Comparison of ENCODE assay signal across 19 cellular contexts in the genomic region with DNA sequence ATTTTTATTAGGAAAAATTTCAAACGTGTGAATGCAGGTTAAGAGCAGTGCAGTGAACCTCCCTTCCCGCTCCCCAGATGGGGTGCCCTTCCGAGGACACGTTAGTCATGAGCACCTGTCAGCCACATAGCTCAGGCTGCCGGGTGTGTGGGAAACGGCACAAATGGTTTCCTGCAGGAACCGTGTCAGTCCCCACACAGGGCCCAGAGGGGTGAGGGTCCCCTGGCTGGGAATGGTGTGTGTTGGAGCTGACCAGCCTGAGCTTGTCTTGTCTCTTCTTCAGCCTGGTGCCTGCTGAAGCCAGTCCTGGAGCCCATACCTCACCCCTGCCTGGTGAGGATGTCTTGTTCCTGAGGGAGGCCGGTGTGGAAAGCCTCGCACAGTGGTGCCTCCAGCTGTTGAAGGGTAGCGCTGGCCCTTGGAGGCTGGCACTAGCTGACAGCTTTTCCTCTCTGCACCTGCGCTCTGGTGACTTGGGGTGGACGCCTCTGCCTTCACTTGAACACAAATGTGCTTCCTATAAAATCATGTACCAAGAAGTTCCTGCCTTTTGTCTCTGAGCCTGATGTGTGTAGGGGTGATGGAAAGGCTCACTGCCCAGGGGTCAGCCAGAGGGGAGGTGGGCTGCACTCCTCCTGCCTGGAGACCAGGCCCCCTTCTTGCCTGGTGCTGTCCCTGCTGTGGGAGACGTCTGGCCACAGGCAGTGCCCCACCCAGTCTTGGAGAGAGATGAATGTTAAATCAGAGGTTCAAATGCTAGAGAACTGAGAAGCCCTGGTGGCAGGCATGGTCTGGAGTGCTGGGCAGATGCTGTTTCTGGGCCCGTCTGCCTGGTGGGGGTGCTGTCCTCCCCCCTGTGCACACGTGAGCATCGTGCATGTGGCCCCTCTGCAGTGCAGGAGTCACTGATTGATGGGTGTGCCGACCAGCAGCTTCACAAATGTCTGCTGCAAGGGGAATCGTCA.
DNase-seq lines count a peak whose midpoint lies in the region; ATAC-seq and TF ChIP-seq lines count a peak whose summit lies in the region.
"Had no signal": no experiment of that assay in that cellular context is flagged by ENCODE, and none has a peak within 500 bp of the region (broad histone marks: within the 10 kb centered on the region; RNA-seq: fewer than 3 reads in every experiment).

No MANE protein-coding gene starts in this region.

- ATAC-seq in natural killer cell treated with Interleukin-12 subunit alpha and Interleukin-12 subunit beta and Interleukin-15 and Interleukin-18, amount 100 ng/mL, for 72 hours = no peak
- no peak for ATAC-seq in natural killer cell
- no peak for ATAC-seq in HG03159 (IDR thresholded peaks at IDR 0.05; ENCODE audit: unreplicated experiment)
- ATAC-seq: body of pancreas had no signal

- peaks cover 0 to 4% of the 10 kb centered on the region in 2 donors for H3K4me1 Mint-ChIP-seq in natural killer cell treated with Interleukin-12 subunit alpha and Interleukin-12 subunit beta and Interleukin-15 and Interleukin-18, amount 100 ng/mL, for 72 hours (ENCODE audit: low read depth in 2 of 2)
- peaks cover 6 to 9% of the 10 kb centered on the region in 2 donors for H3K4me1 Mint-ChIP-seq in natural killer cell

- DNase-seq in natural killer cell treated with Interleukin-12 subunit alpha and Interleukin-12 subunit beta and Interleukin-15 and Interleukin-18, amount 100 ng/mL, for 72 hours (ENCODE audit: low spot score) = peak; percentile 40
- DNase-seq in natural killer cell (no peak), head of caudate nucleus (peak in 37 of 42 donors; percentile 15 to 87 (median 57)), posterior vena cava (ENCODE audit: low spot score) (peak; percentile 56), NCI-H526 (lab: John Stamatoyannopoulos, UW) (no peak), germinal center (ENCODE audit: low spot score) (no peak)
- DNase-seq: activated CD4-positive, alpha-beta T cell treated with anti-CD3 and anti-CD28 coated beads, Interleukin-2, amount 50 U/mL, for 4 hours; CD4-positive, alpha-beta memory T cell; GF-D8; NCI-H1694; NCI-H774; OCI-M1; SJCRH30; stimulated activated CD4-positive, alpha-beta T cell treated with anti-CD3 and anti-CD28 coated beads, Interleukin-2, amount 100 ng/mL, for 24 hours; stimulated activated naive CD4-positive, alpha-beta T cell treated with Interleukin-2 at 50 U/mL for 16 hours; thyroid gland had no signal

- TF ChIP-seq CTCF in natural killer cell (IDR thresholded peaks at IDR 0.05) = no peak

- H3K36me3 Mint-ChIP-seq in natural killer cell treated with Interleukin-12 subunit alpha and Interleukin-12 subunit beta and Interleukin-15 and Interleukin-18, amount 100 ng/mL, for 72 hours = peaks cover 25% of the 10 kb centered on the region
- peaks cover 29% of the 10 kb centered on the region for H3K36me3 Mint-ChIP-seq in natural killer cell

- H3K27ac Mint-ChIP-seq in natural killer cell treated with Interleukin-12 subunit alpha and Interleukin-12 subunit beta and Interleukin-15 and Interleukin-18, amount 100 ng/mL, for 72 hours = no peak overlapping the region
- H3K27ac Mint-ChIP-seq in natural killer cell = peak overlapping the region in 1 of 2 donors; percentile 26
- H3K27ac Mint-ChIP-seq: activated naive CD8-positive, alpha-beta T cell had no signal

- intact Hi-C loops in natural killer cell (cut with micrococcal nuclease) = no loop called here
- intact Hi-C loops in head of caudate nucleus (cut with DNase I) = no loop called here
- intact Hi-C loops in posterior vena cava (cut with DNase I) = no loop called here

- H3K27me3 Mint-ChIP-seq in natural killer cell treated with Interleukin-12 subunit alpha and Interleukin-12 subunit beta and Interleukin-15 and Interleukin-18, amount 100 ng/mL, for 72 hours = no peaks in the 10 kb centered on the region
- H3K27me3 Mint-ChIP-seq in natural killer cell (ENCODE audit: low read depth in 2 of 2) = no peaks in the 10 kb centered on the region
- H3K27me3 Mint-ChIP-seq: activated naive CD8-positive, alpha-beta T cell; CD4-positive, alpha-beta memory T cell had no signal

- no peak overlapping the region for H3K4me3 Mint-ChIP-seq in natural killer cell treated with Interleukin-12 subunit alpha and Interleukin-12 subunit beta and Interleukin-15 and Interleukin-18, amount 100 ng/mL, for 72 hours
- no peak overlapping the region for H3K4me3 Mint-ChIP-seq in natural killer cell
- H3K4me3 Mint-ChIP-seq: activated naive CD8-positive, alpha-beta T cell; CD4-positive, alpha-beta memory T cell had no signal

- peaks cover 13% of the 10 kb centered on the region for H3K9me3 Mint-ChIP-seq in natural killer cell treated with Interleukin-12 subunit alpha and Interleukin-12 subunit beta and Interleukin-15 and Interleukin-18, amount 100 ng/mL, for 72 hours
- H3K9me3 Mint-ChIP-seq in natural killer cell = peaks cover 7 to 14% of the 10 kb centered on the region in 2 donors

Comparison
In these comparisons a context has a peak if more than half of its experiments do, and no peak if none do; other contexts are left out.
1. DNase-seq: peak in natural killer cell treated with Interleukin-12 subunit alpha and Interleukin-12 subunit beta and Interleukin-15 and Interleukin-18, amount 100 ng/mL, for 72 hours (single experiment), head of caudate nucleus (37 of 42) and posterior vena cava (single experiment); none in natural killer cell (single experiment), NCI-H526 (0 of 2) and germinal center (single experiment).